16 cellular contexts compared by ENCODE assay signal in genomic region chr7:41599760-41600159, GRCh38.
A peak's percentile ranks its signal among the peaks of the same experiment; 100 is the strongest.
DNase-seq lines count a peak whose midpoint lies in the region; ATAC-seq and TF ChIP-seq lines count a peak whose summit lies in the region.
"Had no signal": no experiment of that assay in that cellular context is flagged by ENCODE, and none has a peak within 500 bp of the region (broad histone marks: within the 10 kb centered on the region; RNA-seq: fewer than 3 reads in every experiment).

No MANE protein-coding gene starts in this region.

- H3K4me3 ChIP-seq in NB4 (ENCODE audit: low read depth, low read length) (no peak overlapping the region), endodermal cell (ENCODE audit: low read length) (no peak overlapping the region), osteoblast (ENCODE audit: insufficient read depth, low read length) (no peak overlapping the region)
- H3K4me3 ChIP-seq: BLaER1, uterus had no signal

- no peak for ATAC-seq in HG03469 (IDR thresholded peaks at IDR 0.05; ENCODE audit: unreplicated experiment)
- ATAC-seq: left colon; stimulated activated naive CD8-positive, alpha-beta T cell treated with anti-CD3 and anti-CD28 coated beads, Interleukin-15, Interleukin-2, amounts not matched to agents 100 U/mL and 50 U/mL, for 24 hours had no signal

- H3K36me3 ChIP-seq in endodermal cell (ENCODE audit: control insufficient read depth, insufficient read depth, low read length) (no peaks in the 10 kb centered on the region), osteoblast (ENCODE audit: insufficient read depth, low read length) (no peaks in the 10 kb centered on the region)
- H3K36me3 ChIP-seq: BLaER1, uterus had no signal

- H3K4me3 Mint-ChIP-seq in endodermal cell = no peak overlapping the region

- no peaks in the 10 kb centered on the region for H3K4me1 Mint-ChIP-seq in endodermal cell

- H3K4me2 ChIP-seq in osteoblast (ENCODE audit: insufficient read depth, low read length) = no peak overlapping the region
- H3K4me2 ChIP-seq: BLaER1 had no signal

- no peak overlapping the region for H2AFZ ChIP-seq in osteoblast (ENCODE audit: low read length)
- H2AFZ ChIP-seq: parathyroid adenoma had no signal

- H3K27me3 ChIP-seq in endodermal cell (ENCODE audit: control insufficient read depth, insufficient read depth, low read length, poor library complexity, severe bottlenecking) (no peaks in the 10 kb centered on the region), osteoblast (ENCODE audit: insufficient read depth, low read length) (no peaks in the 10 kb centered on the region)
- H3K27me3 ChIP-seq: BLaER1, uterus had no signal

- no peak overlapping the region for H3K27ac Mint-ChIP-seq in endodermal cell

- H3K79me2 ChIP-seq in osteoblast (ENCODE audit: insufficient read depth, low read length) = no peaks in the 10 kb centered on the region
- H3K79me2 ChIP-seq: parathyroid adenoma had no signal

- H3K27ac ChIP-seq in endodermal cell (ENCODE audit: low read depth, low read length) = no peak overlapping the region
- no peak overlapping the region for H3K27ac ChIP-seq in osteoblast (ENCODE audit: low read depth, low read length)
- H3K27ac ChIP-seq: BLaER1, parathyroid adenoma, uterus had no signal

- TF ChIP-seq CTCF in GM12873 (IDR thresholded peaks at IDR 0.05; ENCODE audit: insufficient read depth, low read depth, low read length, missing control alignments) (peak; percentile 29), NB4 (IDR thresholded peaks at IDR 0.05; ENCODE audit: low read depth, low read length) (peak; percentile 32), endodermal cell (conservative IDR thresholded peaks at IDR 0.05) (peak; percentile 90), osteoblast (IDR thresholded peaks at IDR 0.05; ENCODE audit: extremely low read depth, low read depth, low read length) (peak; percentile 26)

- H4K20me1 ChIP-seq in osteoblast (ENCODE audit: insufficient read depth, low read length) = no peaks in the 10 kb centered on the region
- H4K20me1 ChIP-seq: BLaER1 had no signal

- DNase-seq in NB4 (ENCODE audit: low read depth) = peak; percentile 17
- peak; percentile 89 for DNase-seq in endodermal cell
- no peak for DNase-seq in osteoblast (ENCODE audit: insufficient read length, low spot score, missing footprints)
- DNase-seq in H4 (ENCODE audit: low spot score) = no peak
- no peak for DNase-seq in epidermal melanocyte (ENCODE audit: insufficient read length, low spot score)
- DNase-seq in AG08396 (ENCODE audit: low spot score) = no peak
- DNase-seq: activated CD4-positive, alpha-beta T cell treated with anti-CD3 and anti-CD28 coated beads for 48 hours; central memory CD4-positive, alpha-beta T cell; left colon; NCI-H1930; stimulated activated naive CD8-positive, alpha-beta T cell treated with anti-CD3 and anti-CD28 coated beads, Interleukin-15, Interleukin-2, amounts not matched to agents 100 U/mL and 50 U/mL, for 24 hours; uterus had no signal

- H3K9me3 ChIP-seq in endodermal cell (ENCODE audit: control insufficient read depth, low read length) (no peaks in the 10 kb centered on the region), osteoblast (ENCODE audit: low read depth, low read length) (no peaks in the 10 kb centered on the region)
- H3K9me3 ChIP-seq: uterus had no signal

- H3K4me1 ChIP-seq in endodermal cell (ENCODE audit: control insufficient read depth, insufficient read depth, low read length) (no peaks in the 10 kb centered on the region), osteoblast (ENCODE audit: insufficient read depth, low read length) (no peaks in the 10 kb centered on the region)
- H3K4me1 ChIP-seq: BLaER1, parathyroid adenoma, uterus had no signal

- 76 to 100% methylated on average over 4 of the region's 4 CpGs for WGBS in endodermal cell (ENCODE audit: insufficient coverage in 1 of 2, insufficient read length in 1 of 2), 2 experiments

- no peaks in the 10 kb centered on the region for H3K36me3 Mint-ChIP-seq in endodermal cell (ENCODE audit: low read depth)

- no peak for TF ChIP-seq POLR2A in NB4 (IDR thresholded peaks at IDR 0.05; ENCODE audit: extremely low read depth, insufficient read length)

- H3K9ac ChIP-seq in endodermal cell (ENCODE audit: extremely low read depth, low read length, poor library complexity, severe bottlenecking) = no peak overlapping the region
- H3K9ac ChIP-seq: BLaER1, parathyroid adenoma had no signal

- peaks cover 3% of the 10 kb centered on the region for H3K9me3 Mint-ChIP-seq in endodermal cell

- H3K27me3 Mint-ChIP-seq in endodermal cell (ENCODE audit: insufficient read depth) = no peaks in the 10 kb centered on the region

Comparison
In these comparisons a context has a peak if more than half of its experiments do, and no peak if none do; other contexts are left out.
1. CTCF ChIP-seq: peak in every context shown above with its lines; median percentile 90 in endodermal cell; 32 in NB4; 29 in GM12873; 26 in osteoblast.
2. DNase-seq: peak in NB4 (single experiment) and endodermal cell (single experiment); none in osteoblast (single experiment), H4 (single experiment), epidermal melanocyte (single experiment) and AG08396 (single experiment).